10 cellular contexts compared by ENCODE assay signal in genomic region chr5:75524071-75524470, GRCh38. TPM values are rescaled to one million over a fixed set of nuclear protein-coding genes. Genes with fewer than 3 reads are reported as not detected.
DNase-seq lines count a peak whose midpoint lies in the region; ATAC-seq and TF ChIP-seq lines count a peak whose summit lies in the region.
"Had no signal": no experiment of that assay in that cellular context is flagged by ENCODE, and none has a peak within 500 bp of the region (broad histone marks: within the 10 kb centered on the region; RNA-seq: fewer than 3 reads in every experiment).

No MANE protein-coding gene starts in this region.

- TF ChIP-seq CTCF in neutrophil (IDR thresholded peaks at IDR 0.05) (no peak), glutamatergic neuron (IDR thresholded peaks at IDR 0.05; ENCODE audit: partially characterized antibody, unreplicated experiment) (no peak), coronary artery (IDR thresholded peaks at IDR 0.05) (no peak)

- H3K4me2 ChIP-seq in Karpas-422 (ENCODE audit: low read depth, low read length, poor library complexity, severe bottlenecking), result peak overlapping the region; percentile 21

- H3K9me3 Mint-ChIP-seq in glutamatergic neuron (ENCODE audit: unreplicated experiment), result peaks cover 7% of the 10 kb centered on the region

- DNase-seq in activated CD4-positive, alpha-beta T cell treated with anti-CD3 and anti-CD28 coated beads for 48 hours, result peak; percentile 28
- DNase-seq in activated CD4-positive, alpha-beta T cell treated with anti-CD3 and anti-CD28 coated beads for 4 hours, result no peak
- peak; percentile 53 for DNase-seq in Karpas-422
- no peak for DNase-seq in glutamatergic neuron
- DNase-seq in coronary artery (ENCODE audit: low spot score), result no peak

- no peak overlapping the region for H2AFZ ChIP-seq in Karpas-422 (ENCODE audit: low read length)

- H3K9me3 ChIP-seq in Karpas-422 (ENCODE audit: low read length) (peaks cover 28% of the 10 kb centered on the region), neutrophil (no peaks in the 10 kb centered on the region)

- H3K9me2 ChIP-seq in Karpas-422 (replicated peaks; ENCODE audit: insufficient read depth, low read length), result no peaks in the 10 kb centered on the region

- H3K27ac ChIP-seq in Karpas-422 (ENCODE audit: low read length) (no peak overlapping the region), neutrophil (peak overlapping the region; percentile 74), coronary artery (no peak overlapping the region)
- H3K27ac ChIP-seq: A549 had no signal

- H3K27ac Mint-ChIP-seq in glutamatergic neuron (ENCODE audit: unreplicated experiment), result no peak overlapping the region

- H3K36me3 ChIP-seq in Karpas-422 (ENCODE audit: insufficient read depth, low read length) (peaks cover 29% of the 10 kb centered on the region), neutrophil (no peaks in the 10 kb centered on the region)

- peaks cover 18% of the 10 kb centered on the region for H3K36me3 Mint-ChIP-seq in glutamatergic neuron (ENCODE audit: unreplicated experiment)

- peaks cover 2% of the 10 kb centered on the region for H3K4me1 Mint-ChIP-seq in glutamatergic neuron (ENCODE audit: low read depth, unreplicated experiment)

- H4K20me1 ChIP-seq in Karpas-422 (ENCODE audit: insufficient read depth, low read depth, low read length), result no peaks in the 10 kb centered on the region

- no peak overlapping the region for H3K4me3 Mint-ChIP-seq in glutamatergic neuron (ENCODE audit: unreplicated experiment)

- H3K4me3 ChIP-seq in Karpas-422 (ENCODE audit: low read length), result no peak overlapping the region
- H3K4me3 ChIP-seq in neutrophil (ENCODE audit: low read depth in 1 of 2, low read length in 1 of 2), result peak overlapping the region in 1 of 2 experiments; percentile 30
- no peak overlapping the region for H3K4me3 ChIP-seq in coronary artery
- H3K4me3 ChIP-seq: A549, skin epidermis had no signal

- peak; percentile 92 for ATAC-seq in HG02571 (IDR thresholded peaks at IDR 0.05; ENCODE audit: unreplicated experiment)
- ATAC-seq in GM18861 (IDR thresholded peaks at IDR 0.05; ENCODE audit: unreplicated experiment), result no peak
- ATAC-seq: A549 had no signal

- H3K27me3 ChIP-seq in Karpas-422 (ENCODE audit: low read length) (no peaks in the 10 kb centered on the region), neutrophil (no peaks in the 10 kb centered on the region)

- no peaks in the 10 kb centered on the region for H3K27me3 Mint-ChIP-seq in glutamatergic neuron (ENCODE audit: unreplicated experiment)

- no peak overlapping the region for H3K9ac ChIP-seq in Karpas-422 (ENCODE audit: low read length)

- H3K79me2 ChIP-seq in Karpas-422 (ENCODE audit: low read length), result peaks cover 94% of the 10 kb centered on the region

- H3K4me1 ChIP-seq in Karpas-422 (ENCODE audit: low read length) (peaks cover 30% of the 10 kb centered on the region), neutrophil (ENCODE audit: control insufficient read depth in 1 of 2, insufficient read depth in 1 of 2, low read depth in 1 of 2, low read length in 1 of 2) (peaks cover 28 to 34% of the 10 kb centered on the region in 2 experiments)

RNA-seq across cellular contexts. Expression of gene POLK, which starts 12.4 kb away (rescaled TPM):
- total RNA-seq in Karpas-422 (2014; rRNA removed; shearing (Covaris generic); ENCODE audit: low replicate concordance), result 14.2 and 28.4 TPM in 2 replicates
- total RNA-seq in glutamatergic neuron (ENCODE audit: unreplicated experiment), result 28.9 TPM

RNA-seq across cellular contexts. Expression of gene CERT1, which starts 12.6 kb away (rescaled TPM):
- 20.6 and 49.8 TPM in 2 replicates for total RNA-seq in Karpas-422 (2014; rRNA removed; shearing (Covaris generic); ENCODE audit: low replicate concordance)
- 45.4 TPM for total RNA-seq in glutamatergic neuron (ENCODE audit: unreplicated experiment)

Comparison
In these comparisons a context has a peak if more than half of its experiments do, and no peak if none do; other contexts are left out.
1. DNase-seq: peak in activated CD4-positive, alpha-beta T cell treated with anti-CD3 and anti-CD28 coated beads for 48 hours (single experiment) and Karpas-422 (single experiment); none in activated CD4-positive, alpha-beta T cell treated with anti-CD3 and anti-CD28 coated beads for 4 hours (0 of 2), glutamatergic neuron (single experiment) and coronary artery (single experiment).